Comparison of ENCODE assay signal across 10 cellular contexts in genomic region chr1:7644906-7645750, GRCh38.
DNase-seq lines count a peak whose midpoint lies in the region; ATAC-seq, FAIRE-seq and TF ChIP-seq lines count a peak whose summit lies in the region.
"Had no signal": no experiment of that assay in that cellular context is flagged by ENCODE, and none has a peak within 500 bp of the region (broad histone marks: within the 10 kb centered on the region; RNA-seq: fewer than 3 reads in every experiment).

No MANE protein-coding gene starts in this region.

- TF ChIP-seq CTCF in kidney (IDR thresholded peaks at IDR 0.05; ENCODE audit: borderline replicate concordance, extremely low read depth, insufficient read depth) = no peak

- H3K4me1 Mint-ChIP-seq in activated naive CD8-positive, alpha-beta T cell treated with anti-CD3 and anti-CD28 coated beads, Interleukin-2, amount 50 U/mL, for 24 hours = no peaks in the 10 kb centered on the region
- H3K4me1 Mint-ChIP-seq: activated naive CD8-positive, alpha-beta T cell treated with anti-CD3 and anti-CD28 coated beads for 36 hours had no signal

- H3K4me3 ChIP-seq in SJCRH30 = no peak overlapping the region
- H3K4me3 ChIP-seq in kidney (ENCODE audit: low read length in 2 of 2) = no peak overlapping the region

- no peak overlapping the region for H3K9ac ChIP-seq in kidney (ENCODE audit: low read length in 2 of 2)

- H3K27ac Mint-ChIP-seq in activated naive CD8-positive, alpha-beta T cell treated with anti-CD3 and anti-CD28 coated beads, Interleukin-2, amount 50 U/mL, for 24 hours = no peak overlapping the region
- H3K27ac Mint-ChIP-seq: activated naive CD8-positive, alpha-beta T cell treated with anti-CD3 and anti-CD28 coated beads for 36 hours had no signal

- FAIRE-seq in kidney (lab: Jason Lieb, UNC) = no peak

- H3K27me3 Mint-ChIP-seq in activated naive CD8-positive, alpha-beta T cell treated with anti-CD3 and anti-CD28 coated beads, Interleukin-2, amount 50 U/mL, for 24 hours = no peaks in the 10 kb centered on the region

- intact Hi-C loops in kidney (cut with DNase I) = no loop called here

- H3K4me1 ChIP-seq in SJCRH30 = peaks cover 3% of the 10 kb centered on the region; the same call in 1 of the 2 replicates
- H3K4me1 ChIP-seq in kidney (ENCODE audit: control insufficient read depth in 1 of 2, insufficient read depth in 1 of 2, low read depth in 1 of 2, low read length in 2 of 2) = peaks cover 9 to 31% of the 10 kb centered on the region in 2 donors

- no peaks in the 10 kb centered on the region for H3K9me3 Mint-ChIP-seq in activated naive CD8-positive, alpha-beta T cell treated with anti-CD3 and anti-CD28 coated beads, Interleukin-2, amount 50 U/mL, for 24 hours
- H3K9me3 Mint-ChIP-seq: activated naive CD8-positive, alpha-beta T cell treated with anti-CD3 and anti-CD28 coated beads for 36 hours had no signal

- ATAC-seq in GM18511 (IDR thresholded peaks at IDR 0.05; ENCODE audit: unreplicated experiment) = no peak
- ATAC-seq in GM21717 (IDR thresholded peaks at IDR 0.05; ENCODE audit: unreplicated experiment) = no peak
- ATAC-seq in activated naive CD8-positive, alpha-beta T cell treated with anti-CD3 and anti-CD28 coated beads, Interleukin-2, amount 50 U/mL, for 24 hours = no peak

- DNase-seq in A172 (ENCODE audit: low spot score) (peak; percentile 27), NCI-H1105 treated with DMSO at 0.1 percent for 48 hours (lab: John Stamatoyannopoulos, UW) (peak; percentile 91), SJCRH30 (peak; percentile 80 to 84), kidney (peak; percentile 91), GM03348 (ENCODE audit: low spot score) (no peak)
- DNase-seq in activated naive CD8-positive, alpha-beta T cell treated with anti-CD3 and anti-CD28 coated beads, Interleukin-2, amount 50 U/mL, for 24 hours = no peak
- DNase-seq: activated naive CD8-positive, alpha-beta T cell treated with anti-CD3 and anti-CD28 coated beads for 36 hours; Karpas-422 had no signal

- no peaks in the 10 kb centered on the region for H3K36me3 Mint-ChIP-seq in activated naive CD8-positive, alpha-beta T cell treated with anti-CD3 and anti-CD28 coated beads, Interleukin-2, amount 50 U/mL, for 24 hours (ENCODE audit: low read depth)
- H3K36me3 Mint-ChIP-seq: activated naive CD8-positive, alpha-beta T cell treated with anti-CD3 and anti-CD28 coated beads for 36 hours had no signal

- no peaks in the 10 kb centered on the region for H3K36me3 ChIP-seq in SJCRH30
- H3K36me3 ChIP-seq in kidney (ENCODE audit: control insufficient read depth in 1 of 2, insufficient read depth in 2 of 2, low read length in 2 of 2) = no peaks in the 10 kb centered on the region

- H3K27ac ChIP-seq in SJCRH30 (no peak overlapping the region), kidney (ENCODE audit: low read depth in 2 of 2, low read length in 2 of 2) (peak overlapping the region; percentile 57 to 86)

- H3K4me3 Mint-ChIP-seq in activated naive CD8-positive, alpha-beta T cell treated with anti-CD3 and anti-CD28 coated beads, Interleukin-2, amount 50 U/mL, for 24 hours = no peak overlapping the region
- H3K4me3 Mint-ChIP-seq: activated naive CD8-positive, alpha-beta T cell treated with anti-CD3 and anti-CD28 coated beads for 36 hours had no signal

- H3K9me3 ChIP-seq in SJCRH30 (replicated peaks) (no peaks in the 10 kb centered on the region), kidney (ENCODE audit: control insufficient read depth in 1 of 2, low read length in 2 of 2) (peaks cover 0 to 6% of the 10 kb centered on the region in 2 donors)

- H3K27me3 ChIP-seq in SJCRH30 = peaks cover 11% of the 10 kb centered on the region

Comparison
In these comparisons a context has a peak if more than half of its experiments do, and no peak if none do; other contexts are left out.
1. DNase-seq: peak in A172 (single experiment), NCI-H1105 treated with DMSO at 0.1 percent for 48 hours (single experiment), SJCRH30 (2 of 2) and kidney (single experiment); none in GM03348 (single experiment) and activated naive CD8-positive, alpha-beta T cell treated with anti-CD3 and anti-CD28 coated beads, Interleukin-2, amount 50 U/mL, for 24 hours (single experiment).